Comparison of ENCODE assay signal across 25 cellular contexts in genomic region chr14:98122527-98122926, GRCh38.
"Had no signal": no experiment of that assay in that cellular context is flagged by ENCODE, and none has a peak within 500 bp of the region (broad histone marks: within the 10 kb centered on the region; RNA-seq: fewer than 3 reads in every experiment).

No MANE protein-coding gene starts in this region.

- H3K27me3 Mint-ChIP-seq: activated B cell treated with CpG ODN at 0.5 μM for 24 hours; naive thymus-derived CD8-positive, alpha-beta T cell had no signal

- H3K4me3 ChIP-seq: adrenal gland, ascending aorta, hepatocyte, prostate gland, spleen, tibial artery had no signal

- H3K9me3 ChIP-seq: prostate gland, tibial artery had no signal

- H3K36me3 ChIP-seq: adrenal gland, ascending aorta, brain microvascular endothelial cell, prostate gland, spleen, tibial artery had no signal

- H3K4me2 ChIP-seq: hepatocyte had no signal

- H3K27me3 ChIP-seq: adrenal gland, ascending aorta, brain microvascular endothelial cell, hepatocyte, spleen, tibial artery had no signal

- H3K4me1 Mint-ChIP-seq: activated B cell treated with CpG ODN at 0.5 μM for 24 hours, mesothelial cell of epicardium had no signal

- H3K36me3 Mint-ChIP-seq: mesothelial cell of epicardium had no signal

- ATAC-seq: activated T-cell treated with anti-CD3 and anti-CD28 coated beads, Interleukin-2, amount 50 U/mL, for 72 hours; esophagus mucosa; left ventricle myocardium superior; naive thymus-derived CD8-positive, alpha-beta T cell had no signal

- H3K4me1 ChIP-seq: adrenal gland, ascending aorta, prostate gland, spleen, tibial artery had no signal

- H2AFZ ChIP-seq: hepatocyte had no signal

- H3K27ac ChIP-seq: adrenal gland, ascending aorta, brain microvascular endothelial cell, hepatocyte, prostate gland, tibial artery had no signal

- H3K4me3 Mint-ChIP-seq: activated B cell treated with CpG ODN at 0.5 μM for 24 hours; activated T-cell treated with anti-CD3 and anti-CD28 coated beads, Interleukin-2, amount 50 U/mL, for 72 hours; mesothelial cell of epicardium; naive thymus-derived CD8-positive, alpha-beta T cell; T-helper 1 cell treated with Interleukin-12 subunit alpha and Interleukin-12 subunit beta and Interleukin-4 antibody, amounts not matched to agents 30 μg/mL and 1 μg/mL, for 36 hours had no signal

- H3K27ac Mint-ChIP-seq: activated B cell treated with CpG ODN at 0.5 μM for 24 hours; activated T-cell treated with anti-CD3 and anti-CD28 coated beads, Interleukin-2, amount 50 U/mL, for 72 hours; mesothelial cell of epicardium; T-helper 1 cell treated with Interleukin-12 subunit alpha and Interleukin-12 subunit beta and Interleukin-4 antibody, amounts not matched to agents 30 μg/mL and 1 μg/mL, for 36 hours had no signal

- H3K79me2 ChIP-seq: hepatocyte had no signal

- DNase-seq: activated B cell treated with CpG ODN at 0.5 μM for 24 hours; activated CD4-positive, alpha-beta T cell treated with anti-CD3 and anti-CD28 coated beads for 48 hours; activated CD8-positive, alpha-beta memory T cell treated with anti-CD3 and anti-CD28 coated beads, Interleukin-2, amount 50 U/mL, for 48 hours; activated effector memory CD4-positive, alpha-beta T cell treated with anti-CD3 and anti-CD28 coated beads, Interleukin-2, amount 50 U/mL, for 16 hours; activated naive CD4-positive, alpha-beta T cell treated with anti-CD3 and anti-CD28 coated beads, Interleukin-2, amount 50 U/mL, for 16 hours; activated T-cell treated with anti-CD3 and anti-CD28 coated beads, Interleukin-2, amount 50 U/mL, for 72 hours; adrenal gland; brain microvascular endothelial cell; caudate nucleus; dermis blood vessel endothelial cell; effector CD8-positive, alpha-beta T cell; glutamatergic neuron; left ventricle myocardium superior; mammary epithelial cell; naive thymus-derived CD8-positive, alpha-beta T cell; spleen; stimulated activated CD4-positive, alpha-beta T cell treated with anti-CD3 and anti-CD28 coated beads, Interleukin-4, amount 100 ng/mL, for 1 hour; stimulated activated naive CD4-positive, alpha-beta T cell treated with Interleukin-2 at 50 U/mL for 16 hours; tibial artery had no signal
